In genomic region chr3:51982352-51982837, GRCh38 we compare ENCODE assay signal across 8 cellular contexts. TPM values are rescaled to one million over a fixed set of nuclear protein-coding genes. Genes with fewer than 3 reads are reported as not detected.
DNase-seq lines count a peak whose midpoint lies in the region; ATAC-seq and TF ChIP-seq lines count a peak whose summit lies in the region.

No MANE protein-coding gene starts in this region.

- intact Hi-C loops in aorta (cut with DNase I): no loop called here

- DNase-seq in DMS 273 (lab: John Stamatoyannopoulos, UW; ENCODE audit: unreplicated experiment) (peak; percentile 68), DMS 273 treated with DMSO at 0.1 percent for 48 hours (lab: John Stamatoyannopoulos, UW) (no peak), GM20000 (ENCODE audit: low spot score) (peak; percentile 84), SK-N-MC (ENCODE audit: low read depth, low spot score) (no peak), aorta (no peak)

- peak; percentile 55 for TF ChIP-seq CTCF in GM20000 (IDR thresholded peaks at IDR 0.05; ENCODE audit: extremely low read depth, missing control alignments)

- H3K4me1 ChIP-seq in ectodermal cell (ENCODE audit: control insufficient read depth, insufficient read depth, low read length) (peaks cover 15% of the 10 kb centered on the region), mononuclear cell (ENCODE audit: insufficient read depth, low read length) (peaks cover 26% of the 10 kb centered on the region), aorta (ENCODE audit: control insufficient read depth in 1 of 2, insufficient read depth in 2 of 2, low read length in 2 of 2) (no peaks in the 10 kb centered on the region)

- peak overlapping the region; percentile 47 for H3K4me3 ChIP-seq in SK-N-MC
- H3K4me3 ChIP-seq in ectodermal cell (ENCODE audit: insufficient read depth, low read depth, low read length): peak overlapping the region; percentile 37
- peak overlapping the region; percentile 54 for H3K4me3 ChIP-seq in mononuclear cell (ENCODE audit: low read length)
- H3K4me3 ChIP-seq in aorta (ENCODE audit: low read length in 2 of 2): peak overlapping the region in 1 of 2 donors; percentile 40

- H3K27me3 ChIP-seq in ectodermal cell (ENCODE audit: control insufficient read depth, insufficient read depth, low read length, poor library complexity, severe bottlenecking) (no peaks in the 10 kb centered on the region), mononuclear cell (ENCODE audit: insufficient read depth, low read length) (no peaks in the 10 kb centered on the region), aorta (ENCODE audit: control insufficient read depth in 1 of 2, insufficient read depth in 2 of 2, low read length in 1 of 2) (no peaks in the 10 kb centered on the region)

- H3K27ac ChIP-seq in SK-N-MC (no peak overlapping the region), ectodermal cell (ENCODE audit: insufficient read depth, low read depth, low read length, poor library complexity, severe bottlenecking) (peak overlapping the region; percentile 78), aorta (ENCODE audit: low read depth in 1 of 2, low read length in 2 of 2) (peak overlapping the region; percentile 71 to 83)

- H3K9ac ChIP-seq in SK-N-MC (ENCODE audit: insufficient read length): peak overlapping the region; percentile 32

- ATAC-seq in HG03521 (IDR thresholded peaks at IDR 0.05; ENCODE audit: unreplicated experiment): peak; percentile 38
- peak; percentile 4 for ATAC-seq in aorta (ENCODE audit: low FRiP score)

- H3K9me3 ChIP-seq in SK-N-MC (ENCODE audit: low read depth, low read length): no peaks in the 10 kb centered on the region
- H3K9me3 ChIP-seq in ectodermal cell (ENCODE audit: control insufficient read depth, low read length): no peaks in the 10 kb centered on the region
- H3K9me3 ChIP-seq in mononuclear cell (ENCODE audit: low read depth, low read length): no peaks in the 10 kb centered on the region
- H3K9me3 ChIP-seq in aorta (ENCODE audit: control insufficient read depth, low read length): no peaks in the 10 kb centered on the region

- 10 to 15% methylated on average over 4 of the region's 4 CpGs for WGBS in ectodermal cell, 2 experiments
- WGBS in aorta, 2 donors: 14 to 19% methylated on average over 4 of the region's 4 CpGs

- H3K36me3 ChIP-seq in SK-N-MC (ENCODE audit: insufficient read depth, low read length): no peaks in the 10 kb centered on the region
- no peaks in the 10 kb centered on the region for H3K36me3 ChIP-seq in ectodermal cell (ENCODE audit: control insufficient read depth, insufficient read depth, low read length)
- H3K36me3 ChIP-seq in aorta (ENCODE audit: control insufficient read depth in 1 of 2, insufficient read depth in 2 of 2, low read length in 1 of 2): no peaks in the 10 kb centered on the region

RNA-seq across cellular contexts. Expression of gene ACY1, which starts 0.9 kb away (rescaled TPM):
- polyA plus RNA-seq in ectodermal cell (2013, experiment 1 of 4): 26.6 TPM
- polyA plus RNA-seq in ectodermal cell (2013, experiment 2 of 4): 19.4 TPM
- 24.1 TPM for polyA plus RNA-seq in ectodermal cell (2013, experiment 3 of 4)
- polyA plus RNA-seq in ectodermal cell (2013, experiment 4 of 4): 26.8 TPM
- total RNA-seq in mononuclear cell: 3.3 TPM
- 10 to 100 TPM in 1 of 2 donors, 1 to 10 TPM in 1; 7.2 to 16.5 TPM for total RNA-seq in aorta
- 100 to 1,000 TPM in 1 of 2 donors, 10 to 100 TPM in 1; 12.2 to 102 TPM for polyA plus RNA-seq in aorta

RNA-seq across cellular contexts. Expression of gene ABHD14A, which starts 7.5 kb away (rescaled TPM):
- 12.4 TPM for polyA plus RNA-seq in ectodermal cell (2013, experiment 1 of 4)
- 11.1 TPM for polyA plus RNA-seq in ectodermal cell (2013, experiment 2 of 4)
- 16.1 TPM for polyA plus RNA-seq in ectodermal cell (2013, experiment 3 of 4)
- 13.6 TPM for polyA plus RNA-seq in ectodermal cell (2013, experiment 4 of 4)
- total RNA-seq in mononuclear cell (6.6 TPM), aorta (10 to 100 TPM in 1 of 2 donors, 1 to 10 TPM in 1; 4.7 to 16.0 TPM)
- 10 to 100 TPM in 1 of 2 donors, 1 to 10 TPM in 1; 9.5 to 23.0 TPM for polyA plus RNA-seq in aorta

RNA-seq across cellular contexts. Expression of gene ABHD14B, which starts 8.5 kb away (rescaled TPM):
- polyA plus RNA-seq in ectodermal cell (2013, experiment 1 of 4): 8.0 TPM
- polyA plus RNA-seq in ectodermal cell (2013, experiment 2 of 4): 7.3 TPM
- polyA plus RNA-seq in ectodermal cell (2013, experiment 3 of 4): 9.0 TPM
- polyA plus RNA-seq in ectodermal cell (2013, experiment 4 of 4): 10.6 TPM
- total RNA-seq in mononuclear cell (41.8 TPM), aorta (10 to 100 TPM; 18.2 to 40.0 TPM)
- polyA plus RNA-seq in aorta: 10 to 100 TPM; 44.2 to 45.3 TPM

RNA-seq across cellular contexts. Expression of gene RPL29, which starts 13.3 kb away (rescaled TPM):
- polyA plus RNA-seq in ectodermal cell (2013, experiment 1 of 4): 1,860 TPM
- polyA plus RNA-seq in ectodermal cell (2013, experiment 2 of 4): 1,954 TPM
- polyA plus RNA-seq in ectodermal cell (2013, experiment 3 of 4): 1,946 TPM
- 2,154 TPM for polyA plus RNA-seq in ectodermal cell (2013, experiment 4 of 4)
- total RNA-seq in mononuclear cell (1,675 TPM), aorta (100 to 1,000 TPM; 617 to 792 TPM)
- 1,000 to 10,000 TPM; 1,520 to 2,218 TPM for polyA plus RNA-seq in aorta

RNA-seq across cellular contexts. Expression of gene PCBP4, which starts 15.1 kb away (rescaled TPM):
- 111 TPM for polyA plus RNA-seq in ectodermal cell (2013, experiment 1 of 4)
- polyA plus RNA-seq in ectodermal cell (2013, experiment 2 of 4): 104 TPM
- 105 TPM for polyA plus RNA-seq in ectodermal cell (2013, experiment 3 of 4)
- polyA plus RNA-seq in ectodermal cell (2013, experiment 4 of 4): 123 TPM
- total RNA-seq in mononuclear cell (5.6 TPM), aorta (10 to 100 TPM; 58.1 to 63.7 TPM)
- 100 to 1,000 TPM in 1 of 2 donors, 10 to 100 TPM in 1; 29.4 to 124 TPM for polyA plus RNA-seq in aorta

Comparison
In these comparisons a context has a peak if more than half of its experiments do, and no peak if none do; other contexts are left out.
1. DNase-seq: peak in DMS 273 (single experiment) and GM20000 (single experiment); none in DMS 273 treated with DMSO at 0.1 percent for 48 hours (single experiment), SK-N-MC (single experiment) and aorta (0 of 2).